Comparison of ENCODE assay signal across 3 cellular contexts in genomic region chr7:152038410-152038809, GRCh38. TPM values are rescaled to one million over a fixed set of nuclear protein-coding genes. Genes with fewer than 3 reads are reported as not detected.
DNase-seq lines count a peak whose midpoint lies in the region; ATAC-seq, FAIRE-seq and TF ChIP-seq lines count a peak whose summit lies in the region.
"Not testable (repeated sequence)": the region's sequence is repeated elsewhere in the genome, so short reads cannot be mapped to it uniquely, and the experiment has no call there.

No MANE protein-coding gene starts in this region.

- in situ Hi-C loops in K562 (cut with MboI); HepG2 (cut with HindIII; ENCODE audit: extremely low pct_ligation_motif_present, low pct_unique_long_range_greater_than_20kb): not testable (repeated sequence)

- not testable (repeated sequence) for FAIRE-seq in K562 (lab: Jason Lieb, UNC); HepG2 (lab: Jason Lieb, UNC)

- intact Hi-C loops in K562 (cut with micrococcal nuclease); HepG2 (cut with micrococcal nuclease; ENCODE audit: unreplicated experiment): not testable (repeated sequence)

- not testable (repeated sequence) for ATAC-seq in K562, HepG2

- not testable (repeated sequence) for DNase-seq in K562 (ENCODE audit: extremely low read depth in 1 of 4, low spot score in 3 of 4); HepG2 (ENCODE audit: low spot score)

- not testable (repeated sequence) for TF ChIP-seq CTCF in HEK293 (tag by site-specific recombination; IDR thresholded peaks at IDR 0.05); K562 (IDR thresholded peaks at IDR 0.05 in 2 of 3, conservative IDR thresholded peaks at IDR 0.05 in 1 of 3; ENCODE audit: insufficient read depth in 2 of 3, low read depth in 1 of 3, low read length in 3 of 3); HepG2 (CRISPR knock-in tag; IDR thresholded peaks at IDR 0.05)

- not testable (repeated sequence) for BruUV-seq in K562 (replicated peaks; lab: Mats Ljungman, UMichigan); HepG2 (replicated peaks; lab: Mats Ljungman, UMichigan)

- POLR2A ChIA-PET in HEK293 (lab: Yijun Ruan, JAX); K562 (lab: Yijun Ruan, JAX); HepG2 (lab: Yijun Ruan, JAX): not testable (repeated sequence)

- not testable (repeated sequence) for H3K4me3 ChIP-seq in HEK293 (ENCODE audit: low read depth, low read length); K562; HepG2 (replicated peaks in 1 of 3; ENCODE audit: insufficient read depth in 1 of 3, low read depth in 2 of 3, low read length in 3 of 3)

- not testable (repeated sequence) for H3K27me3 ChIP-seq in K562 (ENCODE audit: control insufficient read depth in 2 of 2, insufficient read depth in 2 of 2, low read length in 2 of 2); HepG2 (ENCODE audit: control insufficient read depth in 1 of 2, insufficient read depth in 2 of 2, low read length in 2 of 2)

- H4K20me1 ChIP-seq in K562 (replicated peaks; ENCODE audit: control insufficient read depth, insufficient read depth, low read length); HepG2 (ENCODE audit: insufficient read depth, low read length): not testable (repeated sequence)

- H3K4me1 ChIP-seq in HEK293 (ENCODE audit: control insufficient read depth, insufficient read depth, low read length); K562 (replicated peaks in 1 of 2; ENCODE audit: control insufficient read depth in 2 of 2, insufficient read depth in 2 of 2, low read length in 2 of 2); HepG2 (ENCODE audit: insufficient read depth, low read length): not testable (repeated sequence)

- CTCF ChIA-PET in HEK293 (lab: Yijun Ruan, JAX); HepG2 (lab: Yijun Ruan, JAX; ENCODE audit: low intra/inter-chr PET ratio, low total read pairs): not testable (repeated sequence)
- CTCF ChIA-PET in K562 (lab: Yijun Ruan, JAX; ENCODE audit: low intra/inter-chr PET ratio), result interaction anchor here (0.6 kb wide), 1 partner anchor 42 kb away, joined by 4 read pairs; no protein-coding TSS in a partner anchor

- not testable (repeated sequence) for TF ChIP-seq RAD21 in K562 (CRISPR knock-in tag; conservative IDR thresholded peaks at IDR 0.05 in 1 of 2, IDR thresholded peaks at IDR 0.05 in 1 of 2); HepG2 (CRISPR knock-in tag; IDR thresholded peaks at IDR 0.05)

- not testable (repeated sequence) for H3K9me3 ChIP-seq in HEK293 (ENCODE audit: control insufficient read depth, insufficient read depth, low read depth, low read length); K562 (replicated peaks; ENCODE audit: control insufficient read depth, insufficient read depth, low read depth, low read length)
- peaks cover 12% of the 10 kb centered on the region for H3K9me3 ChIP-seq in HepG2 (ENCODE audit: low read length)

- WGBS in K562 (ENCODE audit: insufficient coverage, low coverage, missing lambda C conversion rate), result 79% methylated on average over 5 of the region's 5 CpGs
- WGBS in HepG2 (ENCODE audit: low lambda C conversion rate), result 83% methylated on average over 3 of the region's 5 CpGs

- not testable (repeated sequence) for H3K4me2 ChIP-seq in K562 (ENCODE audit: insufficient read depth, low read length); HepG2 (ENCODE audit: low read depth, low read length)

- H2AFZ ChIP-seq in K562 (ENCODE audit: low read depth, low read length); HepG2 (ENCODE audit: low read length): not testable (repeated sequence)

- H3K9ac ChIP-seq in K562 (ENCODE audit: insufficient read depth in 1 of 2, low read depth in 2 of 2, low read length in 2 of 2); HepG2 (ENCODE audit: insufficient read depth, low read depth, low read length): not testable (repeated sequence)

- not testable (repeated sequence) for TF ChIP-seq EP300 in K562 (IDR thresholded peaks at IDR 0.05; ENCODE audit: low read length); HepG2 (IDR thresholded peaks at IDR 0.05; ENCODE audit: low read depth in 2 of 2, low read length in 2 of 2); HepG2 (CRISPR knock-in tag; IDR thresholded peaks at IDR 0.05; ENCODE audit: borderline replicate concordance)

- TF ChIP-seq POLR2A in K562 (conservative IDR thresholded peaks at IDR 0.05); HepG2 (IDR thresholded peaks at IDR 0.05; ENCODE audit: insufficient read depth in 1 of 2, low read depth in 2 of 2, low read length in 2 of 2): not testable (repeated sequence)

- not testable (repeated sequence) for H3K27ac ChIP-seq in HEK293 (ENCODE audit: extremely low read depth, low read depth, low read length); K562 (ENCODE audit: extremely low read depth, low read depth, low read length); HepG2 (ENCODE audit: extremely low read length, insufficient read depth, low read length)

- H3K9me1 ChIP-seq in K562 (ENCODE audit: control insufficient read depth, insufficient read depth, low read length), result not testable (repeated sequence)

- H3K36me3 ChIP-seq in HEK293 (ENCODE audit: control insufficient read depth in 2 of 2, insufficient read depth in 1 of 2, low read length in 2 of 2); K562 (ENCODE audit: control insufficient read depth, insufficient read depth, low read length); HepG2 (replicated peaks in 1 of 2; ENCODE audit: control insufficient read depth in 1 of 2, insufficient read depth in 2 of 2, low read length in 2 of 2): not testable (repeated sequence)

- not testable (repeated sequence) for H3K79me2 ChIP-seq in K562 (ENCODE audit: control insufficient read depth, insufficient read depth, low read length); HepG2 (ENCODE audit: insufficient read depth, low read length)

TF ChIP-seq in HEK293, 187 proteins besides CTCF, POLR2A, EP300 and RAD21:
- peak; percentile 52 for TF ChIP-seq SETDB1 (IDR thresholded peaks at IDR 0.05; ENCODE audit: insufficient read length, low read length)

TF ChIP-seq in K562, 482 proteins besides CTCF, POLR2A, EP300 and RAD21 (continues in another document):
- TF ChIP-seq XRCC3 (IDR thresholded peaks at IDR 0.05), result 0 out of 2 replicates have a peak, but pooled peaks have one; percentile 51

TF ChIP-seq in HepG2, 621 proteins besides CTCF, POLR2A, EP300 and RAD21:
- TF ChIP-seq ZNF816 (CRISPR knock-in tag; IDR thresholded peaks at IDR 0.05; ENCODE audit: borderline replicate concordance), result peak; percentile 99

RNA-seq across cellular contexts. Expression of gene GALNT11, which starts 12.9 kb away (rescaled TPM):
- 71.2 and 136 TPM in 2 replicates for total RNA-seq in K562 (2011; cell fraction: chromatin; rRNA removed; ENCODE audit: low replicate concordance)
- total RNA-seq in K562 (2011; cell fraction: nucleolus; rRNA removed), result 40.0 and 46.1 TPM in 2 replicates
- total RNA-seq in K562 (2011; cell fraction: nucleoplasm; rRNA removed), result 82.1 and 111 TPM in 2 replicates
- 30.0 and 30.7 TPM in 2 replicates for total RNA-seq in K562 (2014; rRNA removed)
- 33.3 and 36.5 TPM in 2 replicates for total RNA-seq in K562 (2014; rRNA removed; fragmentation: Illumina TruSeq; extraction: Trizol)
- total RNA-seq in K562 (2015; rRNA removed; fragmentation: Illumina TruSeq; extraction: Trizol), result 35.4 and 36.5 TPM in 2 replicates
- total RNA-seq in K562 (2021), result 27.9 and 28.1 TPM in 2 replicates
- 37.3 and 59.5 TPM in 2 replicates for polyA plus RNA-seq in K562 (2011; rRNA removed)
- polyA plus RNA-seq in K562 (2011; cell fraction: cytosol; rRNA removed), result 25.0 and 30.5 TPM in 2 replicates
- polyA plus RNA-seq in K562 (2011; cell fraction: nucleus; rRNA removed), result 29.8 and 29.9 TPM in 2 replicates
- polyA plus RNA-seq in K562 (2012), result 26.6 and 33.6 TPM in 2 replicates
- 31.4 and 44.8 TPM in 2 replicates for polyA plus RNA-seq in K562 (2014; fragmentation: Illumina TruSeq; extraction: Trizol)
- 10 to 100 TPM in 1 of 2 experiments, 1 to 10 TPM in 1; 8.2 to 11.1 TPM for polyA plus RNA-seq in K562 (2014; fragmentation: Nextera tagmentation; extraction: Ambion mirVana)
- 35.5 and 37.9 TPM in 2 replicates for polyA plus RNA-seq in K562 (2014; rRNA removed)
- 36.9 and 43.0 TPM in 2 replicates for polyA minus RNA-seq in K562 (2011; rRNA and poly(A)+ RNA removed)
- 17.2 and 19.9 TPM in 2 replicates for polyA minus RNA-seq in K562 (2011; cell fraction: cytosol; rRNA and poly(A)+ RNA removed)
- polyA minus RNA-seq in K562 (2011; cell fraction: nucleus; rRNA and poly(A)+ RNA removed), result 16.4 and 20.3 TPM in 2 replicates
- total RNA-seq in HepG2 (2016; rRNA removed; fragmentation: Illumina TruSeq; extraction: Trizol), result 14.9 and 16.3 TPM in 2 replicates
- 10.1 and 12.3 TPM in 2 replicates for total RNA-seq in HepG2 (2016; cell fraction: cytosol; rRNA removed; fragmentation: Illumina TruSeq; extraction: Trizol; ENCODE audit: low read depth)
- total RNA-seq in HepG2 (2016; cell fraction: insoluble cytoplasmic fraction; rRNA removed; fragmentation: Illumina TruSeq; extraction: Trizol), result 14.1 and 16.9 TPM in 2 replicates
- total RNA-seq in HepG2 (2016; cell fraction: membrane; rRNA removed; fragmentation: Illumina TruSeq; extraction: Trizol), result 24.7 and 27.4 TPM in 2 replicates
- total RNA-seq in HepG2 (2016; cell fraction: nucleus; rRNA removed; fragmentation: Illumina TruSeq; extraction: Trizol), result 13.8 and 14.1 TPM in 2 replicates
- 9.3 and 10.9 TPM in 2 replicates for polyA plus RNA-seq in HepG2 (2011; rRNA removed)
- 8.1 and 13.6 TPM in 2 replicates for polyA plus RNA-seq in HepG2 (2011; cell fraction: cytosol; rRNA removed)
- 7.5 and 10.1 TPM in 2 replicates for polyA plus RNA-seq in HepG2 (2011; cell fraction: nucleus; rRNA removed)
- polyA plus RNA-seq in HepG2 (2012), result 5.6 and 7.3 TPM in 2 replicates
- 10.6 and 12.0 TPM in 2 replicates for polyA plus RNA-seq in HepG2 (2016; cell fraction: cytosol; fragmentation: Illumina TruSeq; extraction: Trizol; ENCODE audit: low read depth)
- 14.6 and 14.7 TPM in 2 replicates for polyA plus RNA-seq in HepG2 (2016; cell fraction: insoluble cytoplasmic fraction; fragmentation: Illumina TruSeq; extraction: Trizol; ENCODE audit: low read depth)
- 19.7 and 21.0 TPM in 2 replicates for polyA plus RNA-seq in HepG2 (2016; cell fraction: membrane; fragmentation: Illumina TruSeq; extraction: Trizol; ENCODE audit: low read depth)
- polyA plus RNA-seq in HepG2 (2016; cell fraction: nucleus; fragmentation: Illumina TruSeq; extraction: Trizol; ENCODE audit: insufficient read depth, low read depth), result 16.7 and 19.1 TPM in 2 replicates
- polyA minus RNA-seq in HepG2 (2011; rRNA and poly(A)+ RNA removed; ENCODE audit: low replicate concordance), result 7.7 and 13.5 TPM in 2 replicates
- polyA minus RNA-seq in HepG2 (2011; cell fraction: cytosol; rRNA and poly(A)+ RNA removed), result 6.1 and 7.0 TPM in 2 replicates
- 8.2 and 12.4 TPM in 2 replicates for polyA minus RNA-seq in HepG2 (2011; cell fraction: nucleus; rRNA and poly(A)+ RNA removed)
